ENCODE assay signal across 1 cellular context in the genomic region with DNA sequence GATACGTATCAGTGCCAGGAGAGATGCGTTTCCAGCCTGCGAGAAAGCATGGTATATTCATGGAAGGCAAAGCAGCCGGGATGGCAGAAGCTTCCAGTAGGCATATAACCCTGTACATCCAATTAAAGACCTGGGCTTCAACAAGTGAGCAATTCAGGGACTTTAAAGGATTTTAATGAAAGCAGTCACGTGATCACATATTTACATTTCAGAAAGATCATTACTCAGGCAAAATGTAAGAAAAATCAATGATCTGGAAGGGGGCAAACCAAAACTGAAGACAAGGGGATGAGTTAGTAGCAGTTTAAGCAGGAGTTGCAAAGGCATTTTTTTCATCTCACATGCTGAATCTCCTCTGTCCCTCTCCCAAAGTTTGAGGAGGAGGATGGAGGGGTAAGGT.
TF ChIP-seq lines count a peak whose summit lies in the region.

No MANE protein-coding gene starts in this region.

TF ChIP-seq in K562, 482 proteins besides CTCF, POLR2A, EP300 and RAD21 (continued from another document):
- TF ChIP-seq MTA1 (IDR thresholded peaks at IDR 0.05; ENCODE audit: borderline replicate concordance), result no peak
- no peak for TF ChIP-seq ZNF184 (CRISPR knock-in tag; IDR thresholded peaks at IDR 0.05)
- no peak for TF ChIP-seq RBM25 (IDR thresholded peaks at IDR 0.05; ENCODE audit: low read depth, low read length, severe bottlenecking)
- TF ChIP-seq, protein P1, sequence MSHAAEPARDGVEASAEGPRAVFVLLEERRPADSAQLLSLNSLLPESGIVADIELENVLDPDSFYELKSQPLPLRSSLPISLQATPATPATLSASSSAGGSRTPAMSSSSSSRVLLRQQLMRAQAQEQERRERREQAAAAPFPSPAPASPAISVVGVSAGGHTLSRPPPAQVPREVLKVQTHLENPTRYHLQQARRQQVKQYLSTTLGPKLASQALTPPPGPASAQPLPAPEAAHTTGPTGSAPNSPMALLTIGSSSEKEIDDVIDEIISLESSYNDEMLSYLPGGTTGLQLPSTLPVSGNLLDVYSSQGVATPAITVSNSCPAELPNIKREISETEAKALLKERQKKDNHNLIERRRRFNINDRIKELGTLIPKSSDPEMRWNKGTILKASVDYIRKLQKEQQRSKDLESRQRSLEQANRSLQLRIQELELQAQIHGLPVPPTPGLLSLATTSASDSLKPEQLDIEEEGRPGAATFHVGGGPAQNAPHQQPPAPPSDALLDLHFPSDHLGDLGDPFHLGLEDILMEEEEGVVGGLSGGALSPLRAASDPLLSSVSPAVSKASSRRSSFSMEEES (CRISPR knock-in tag; IDR thresholded peaks at IDR 0.05), result peak; percentile 91
- TF ChIP-seq HMG20A (CRISPR knock-in tag; conservative IDR thresholded peaks at IDR 0.05), result no peak
- peak; percentile 24 for TF ChIP-seq CBFA2T2 (conservative IDR thresholded peaks at IDR 0.05)
- peak; percentile 73 for TF ChIP-seq RAD51 (IDR thresholded peaks at IDR 0.05; ENCODE audit: borderline replicate concordance, low read depth)
- 0 out of 2 replicates have a peak, but pooled peaks have one; percentile 50 for TF ChIP-seq TOE1 (IDR thresholded peaks at IDR 0.05; ENCODE audit: borderline replicate concordance)
- no peak for TF ChIP-seq TOE1 (CRISPR knock-in tag; IDR thresholded peaks at IDR 0.05; ENCODE audit: borderline replicate concordance, low read depth)
